8 cellular contexts compared by ENCODE assay signal in genomic region chr7:130896898-130897514, GRCh38.
DNase-seq lines count a peak whose midpoint lies in the region; ATAC-seq and TF ChIP-seq lines count a peak whose summit lies in the region.

No MANE protein-coding gene starts in this region.

- peak overlapping the region; percentile 48 for H3K27ac ChIP-seq in temporal lobe (ENCODE audit: low read depth, low read length)

- DNase-seq in EL = peak; percentile 87
- peak; percentile 43 for DNase-seq in RPMI8226
- peak; percentile 91 for DNase-seq in activated effector memory CD4-positive, alpha-beta T cell treated with anti-CD3 and anti-CD28 coated beads, Interleukin-2, amount 50 U/mL, for 16 hours
- peak; percentile 74 for DNase-seq in fibroblast of the conjunctiva (ENCODE audit: low read depth)
- DNase-seq in neural crest cell (ENCODE audit: low read depth, low spot score) = peak; percentile 64

- H3K27me3 Mint-ChIP-seq in neural crest cell (ENCODE audit: low read depth) = peaks cover 6% of the 10 kb centered on the region

- TF ChIP-seq CTCF in neural crest cell (conservative IDR thresholded peaks at IDR 0.05) = peak; percentile 91

- peaks cover 2% of the 10 kb centered on the region for H3K9me3 Mint-ChIP-seq in neural crest cell

- peak; percentile 37 for ATAC-seq in HG03103 (IDR thresholded peaks at IDR 0.05; ENCODE audit: low read depth, unreplicated experiment)
- no peak for ATAC-seq in GM18909 (IDR thresholded peaks at IDR 0.05; ENCODE audit: poor library complexity, unreplicated experiment)

- no peaks in the 10 kb centered on the region for H3K36me3 Mint-ChIP-seq in neural crest cell (ENCODE audit: low read depth)

- peak overlapping the region; percentile 36 for H3K4me3 Mint-ChIP-seq in neural crest cell

- H3K4me1 Mint-ChIP-seq in neural crest cell = peaks cover 55% of the 10 kb centered on the region

- no peak overlapping the region for H3K27ac Mint-ChIP-seq in neural crest cell (ENCODE audit: unreplicated experiment)
